ENCODE assay signal across 8 cellular contexts in genomic region chr10:121974535-121975294, GRCh38. TPM values are rescaled to one million over a fixed set of nuclear protein-coding genes. Genes with fewer than 3 reads are reported as not detected.
DNase-seq lines count a peak whose midpoint lies in the region; ATAC-seq and TF ChIP-seq lines count a peak whose summit lies in the region.

TSS of gene NSMCE4A (minus strand) at chr10:121975217. CDS start at chr10:121975165, 52 bp downstream.

- ATAC-seq in heart right ventricle (peak; percentile 90 to 96 (median 93)), upper lobe of left lung (ENCODE audit: low FRiP score in 2 of 2) (peak; percentile 90 to 95)

- no peaks in the 10 kb centered on the region for H3K27me3 Mint-ChIP-seq in progenitor cell of endocrine pancreas

- peaks cover 10% of the 10 kb centered on the region for H3K36me3 Mint-ChIP-seq in progenitor cell of endocrine pancreas (ENCODE audit: insufficient read depth)

- H3K9me3 ChIP-seq in adrenal gland (replicated peaks in 1 of 3) (no peaks in the 10 kb centered on the region), heart right ventricle (no peaks in the 10 kb centered on the region), upper lobe of left lung (no peaks in the 10 kb centered on the region)

- intact Hi-C loops in adrenal gland (cut with DNase I) (loop anchor here in 1 of 2 donors (5.0 to 10.0 kb wide), 2 partner anchors 42 to 130 kb away; no protein-coding TSS in a partner anchor), heart right ventricle (cut with DNase I) (loop anchor here in 5 of 10 donors (2.0 to 10.0 kb wide), 6 partner anchors 42 to 138 kb away; partner anchors contain the start of gene ATE1 (in 4 of the 5))

- DNase-seq in H4 (ENCODE audit: low spot score) (peak; percentile 53), LHCN-M2 (ENCODE audit: low read depth) (peak; percentile 65), T-helper 1 cell (peak; percentile 20 to 77 (median 42)), adrenal gland (peak; percentile 75 to 84 (median 79)), heart right ventricle (peak; percentile 81 to 86), progenitor cell of endocrine pancreas (ENCODE audit: low spot score, unreplicated experiment) (peak; percentile 71), upper lobe of left lung (peak; percentile 72 to 95)

- peaks cover 8 to 13% of the 10 kb centered on the region in 2 donors for H3K4me1 ChIP-seq in adrenal gland (replicated peaks in 1 of 2)
- H3K4me1 ChIP-seq in heart right ventricle, result peaks cover 0 to 30% (median 23%) of the 10 kb centered on the region in 9 donors
- peaks cover 20 to 26% (median 22%) of the 10 kb centered on the region in 4 donors for H3K4me1 ChIP-seq in upper lobe of left lung

- 0 to 10% (median 1%) methylated on average over 2 to 101 of the region's 101 CpGs for WGBS in adrenal gland, 4 donors
- 0% methylated on average over 100 to 101 of the region's 101 CpGs for WGBS in heart right ventricle, 2 donors
- 1% methylated on average over 65 of the region's 101 CpGs; no CpG with 5 or more reads in 1 of the 2 donors for WGBS in upper lobe of left lung, 2 donors

- peak within 1 kb of the TSS; percentile 80 for H3K4me3 Mint-ChIP-seq in progenitor cell of endocrine pancreas (ENCODE audit: low read depth)

- H3K4me1 Mint-ChIP-seq in progenitor cell of endocrine pancreas (ENCODE audit: low read depth), result peaks cover 13% of the 10 kb centered on the region

- TF ChIP-seq CTCF in adrenal gland (IDR thresholded peaks at IDR 0.05) (peak in 4 of 6 experiments; percentile 42 to 62 (median 58)), heart right ventricle (IDR thresholded peaks at IDR 0.05) (peak in 4 of 9 donors; percentile 66 to 87 (median 76)), progenitor cell of endocrine pancreas (IDR thresholded peaks at IDR 0.05; ENCODE audit: unreplicated experiment) (peak; percentile 72), upper lobe of left lung (IDR thresholded peaks at IDR 0.05) (peak in 3 of 6 experiments; percentile 62 to 82 (median 69))

- H3K27me3 ChIP-seq in adrenal gland (no peaks in the 10 kb centered on the region), heart right ventricle (no peaks in the 10 kb centered on the region), upper lobe of left lung (no peaks in the 10 kb centered on the region)

- H3K27ac ChIP-seq in adrenal gland (peak within 1 kb of the TSS; percentile 69 to 96 (median 94)), heart right ventricle (peak within 1 kb of the TSS; percentile 91 to 99 (median 98)), upper lobe of left lung (peak within 1 kb of the TSS; percentile 91 to 97 (median 94))

- no peak for TF ChIP-seq EP300 in upper lobe of left lung (IDR thresholded peaks at IDR 0.05)

- TF ChIP-seq POLR2A in adrenal gland (IDR thresholded peaks at IDR 0.05) (peak in 1 of 2 donors; percentile 69), upper lobe of left lung (IDR thresholded peaks at IDR 0.05) (peak in 3 of 4 donors; percentile 34 to 78 (median 75))

- H3K4me3 ChIP-seq in GM08714 (ENCODE audit: low read length), result peak within 1 kb of the TSS; percentile 70
- peak within 1 kb of the TSS; percentile 35 to 97 (median 66) for H3K4me3 ChIP-seq in adrenal gland
- H3K4me3 ChIP-seq in heart right ventricle, result peak within 1 kb of the TSS; percentile 67 to 99 (median 88)
- H3K4me3 ChIP-seq in upper lobe of left lung, result peak within 1 kb of the TSS; percentile 62 to 94 (median 78)

- peaks cover 10% of the 10 kb centered on the region for H3K9me3 Mint-ChIP-seq in progenitor cell of endocrine pancreas (ENCODE audit: low read depth)

- H3K36me3 ChIP-seq in adrenal gland (replicated peaks in 1 of 2) (peaks cover 0 to 12% of the 10 kb centered on the region in 2 donors), heart right ventricle (peaks cover 0 to 34% (median 2%) of the 10 kb centered on the region in 9 donors), upper lobe of left lung (peaks cover 5 to 16% (median 11%) of the 10 kb centered on the region in 4 donors)

- peak within 1 kb of the TSS; percentile 92 for H3K27ac Mint-ChIP-seq in progenitor cell of endocrine pancreas

RNA-seq across cellular contexts. Expression of gene NSMCE4A, which starts in this region (rescaled TPM):
- total RNA-seq in H4 (2014; rRNA removed; shearing (Covaris generic)), result 52.6 and 62.4 TPM in 2 replicates
- total RNA-seq in LHCN-M2 (2014; rRNA removed) (40.2 and 44.8 TPM in 2 replicates), adrenal gland (10 to 100 TPM; 25.6 to 83.6 (median 38.3) TPM), heart right ventricle (10 to 100 TPM; 18.2 to 35.4 (median 24.4) TPM), progenitor cell of endocrine pancreas (57.9 and 58.2 TPM in 2 replicates), upper lobe of left lung (100 to 1,000 TPM in 2 of 6 donors, 10 to 100 TPM in 4; 34.8 to 131 (median 50.7) TPM)
- 10.4 TPM for polyA plus RNA-seq in LHCN-M2 (2012)
- polyA plus RNA-seq in adrenal gland (10 to 100 TPM; 37.8 to 94.8 (median 80.4) TPM), heart right ventricle (10 to 100 TPM; 25.8 to 58.5 TPM)

Comparison
In these comparisons a context has a peak if more than half of its experiments do, and no peak if none do; other contexts are left out.
1. Peak in every context shown above with its lines: DNase-seq, ATAC-seq, H3K4me3 ChIP-seq and H3K27ac ChIP-seq.